19 cellular contexts compared by ENCODE assay signal in the genomic region with DNA sequence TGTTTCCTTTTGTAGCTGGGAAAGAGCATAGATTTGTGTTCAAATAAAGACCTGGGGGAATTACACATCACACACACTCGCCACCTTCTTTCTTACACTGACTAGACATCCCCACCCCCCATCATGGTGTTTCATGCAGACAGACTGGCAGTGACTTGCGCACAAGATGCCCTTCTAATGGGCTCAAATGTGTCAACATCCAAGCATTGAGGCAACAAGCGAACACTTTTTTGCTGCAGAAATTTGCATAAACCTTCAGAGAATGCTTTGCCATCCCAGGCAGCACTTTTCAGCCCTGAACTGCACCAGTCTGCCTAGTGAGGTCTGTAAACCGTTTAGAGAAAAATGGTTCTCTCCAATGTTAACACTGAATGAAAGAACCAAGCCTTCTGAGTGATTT. TPM values are rescaled to one million over a fixed set of nuclear protein-coding genes. Genes with fewer than 3 reads are reported as not detected.
"Had no signal": no experiment of that assay in that cellular context is flagged by ENCODE, and none has a peak within 500 bp of the region (broad histone marks: within the 10 kb centered on the region; RNA-seq: fewer than 3 reads in every experiment).

No MANE protein-coding gene starts in this region.

- H3K4me1 ChIP-seq: breast epithelium had no signal

- H3K27ac ChIP-seq: heart right ventricle, left lung, pancreas had no signal

- H3K4me3 ChIP-seq: ascending aorta, breast epithelium, heart right ventricle, left lung, pancreas, tibial nerve had no signal

- H3K9me3 ChIP-seq: ascending aorta, heart right ventricle, left lung, pancreas, tibial nerve had no signal

- DNase-seq: activated CD4-positive, alpha-beta T cell treated with anti-CD3 and anti-CD28 coated beads, Interleukin-2, amount 50 U/mL, for 1 hour; activated CD8-positive, alpha-beta memory T cell treated with anti-CD3 and anti-CD28 coated beads for 24 hours; activated naive CD4-positive, alpha-beta T cell treated with anti-CD3 and anti-CD28 coated beads for 36 hours; activated naive CD8-positive, alpha-beta T cell treated with anti-CD3 and anti-CD28 coated beads, Interleukin-2, amount 50 U/mL, for 24 hours; activated T-cell treated with anti-CD3 and anti-CD28 coated beads for 4 hours; cerebellar nuclear complex; effector memory CD8-positive, alpha-beta T cell; heart right ventricle; left lung; mammary epithelial cell; naive B cell; pancreas; stimulated activated CD4-positive, alpha-beta T cell treated with anti-CD3 and anti-CD28 coated beads, Interleukin-2, amount 100 ng/mL, for 48 hours had no signal

- H3K27me3 ChIP-seq: ascending aorta had no signal

- H3K36me3 ChIP-seq: ascending aorta, breast epithelium, heart right ventricle, left lung, pancreas, tibial nerve had no signal

RNA-seq across cellular contexts. Expression of a gene that starts 4.5 kb away (rescaled TPM):
- total RNA-seq: activated naive CD4-positive, alpha-beta T cell treated with anti-CD3 and anti-CD28 coated beads for 36 hours; activated T-helper 2 cell treated with anti-CD3 and anti-CD28 coated beads, Interferon-gamma antibody, Interleukin-2, Interleukin-4, amounts not matched to agents 10 μg/mL and 5 μg/mL and 100 μg/mL, durations not matched to agents 14 hours and 24 hours and 36 hours; frontal cortex; T-helper 2 cell treated with Interferon-gamma antibody and Interleukin-4, amounts not matched to agents 100 ng/mL and 5 ng/mL, for 36 hours had no signal
- polyA plus RNA-seq: mammary epithelial cell had no signal

RNA-seq across cellular contexts. Expression of a gene that starts 11.5 kb away (rescaled TPM):
- total RNA-seq: activated naive CD4-positive, alpha-beta T cell treated with anti-CD3 and anti-CD28 coated beads for 36 hours; activated T-helper 2 cell treated with anti-CD3 and anti-CD28 coated beads, Interferon-gamma antibody, Interleukin-2, Interleukin-4, amounts not matched to agents 10 μg/mL and 5 μg/mL and 100 μg/mL, durations not matched to agents 14 hours and 24 hours and 36 hours; ascending aorta; frontal cortex; mammary epithelial cell; T-helper 2 cell treated with Interferon-gamma antibody and Interleukin-4, amounts not matched to agents 100 ng/mL and 5 ng/mL, for 36 hours had no signal
- polyA plus RNA-seq: mammary epithelial cell had no signal

RNA-seq across cellular contexts. Expression of a gene that starts 17.3 kb away (rescaled TPM):
- total RNA-seq: activated naive CD4-positive, alpha-beta T cell treated with anti-CD3 and anti-CD28 coated beads for 36 hours; activated T-helper 2 cell treated with anti-CD3 and anti-CD28 coated beads, Interferon-gamma antibody, Interleukin-2, Interleukin-4, amounts not matched to agents 10 μg/mL and 5 μg/mL and 100 μg/mL, durations not matched to agents 14 hours and 24 hours and 36 hours; frontal cortex; mammary epithelial cell; T-helper 2 cell treated with Interferon-gamma antibody and Interleukin-4, amounts not matched to agents 100 ng/mL and 5 ng/mL, for 36 hours had no signal
- polyA plus RNA-seq: mammary epithelial cell had no signal

RNA-seq across cellular contexts. Expression of a gene that starts 17.5 kb away (rescaled TPM):
- total RNA-seq: activated naive CD4-positive, alpha-beta T cell treated with anti-CD3 and anti-CD28 coated beads for 36 hours; activated T-helper 2 cell treated with anti-CD3 and anti-CD28 coated beads, Interferon-gamma antibody, Interleukin-2, Interleukin-4, amounts not matched to agents 10 μg/mL and 5 μg/mL and 100 μg/mL, durations not matched to agents 14 hours and 24 hours and 36 hours; ascending aorta; frontal cortex; heart right ventricle; mammary epithelial cell; pancreas; T-helper 2 cell treated with Interferon-gamma antibody and Interleukin-4, amounts not matched to agents 100 ng/mL and 5 ng/mL, for 36 hours had no signal
- polyA plus RNA-seq: heart right ventricle, mammary epithelial cell, pancreas had no signal

RNA-seq across cellular contexts. Expression of a gene that starts 23.1 kb away (rescaled TPM):
- total RNA-seq: activated naive CD4-positive, alpha-beta T cell treated with anti-CD3 and anti-CD28 coated beads for 36 hours; activated T-helper 2 cell treated with anti-CD3 and anti-CD28 coated beads, Interferon-gamma antibody, Interleukin-2, Interleukin-4, amounts not matched to agents 10 μg/mL and 5 μg/mL and 100 μg/mL, durations not matched to agents 14 hours and 24 hours and 36 hours; frontal cortex; mammary epithelial cell; T-helper 2 cell treated with Interferon-gamma antibody and Interleukin-4, amounts not matched to agents 100 ng/mL and 5 ng/mL, for 36 hours had no signal
- polyA plus RNA-seq: mammary epithelial cell had no signal
